In the genomic region with DNA sequence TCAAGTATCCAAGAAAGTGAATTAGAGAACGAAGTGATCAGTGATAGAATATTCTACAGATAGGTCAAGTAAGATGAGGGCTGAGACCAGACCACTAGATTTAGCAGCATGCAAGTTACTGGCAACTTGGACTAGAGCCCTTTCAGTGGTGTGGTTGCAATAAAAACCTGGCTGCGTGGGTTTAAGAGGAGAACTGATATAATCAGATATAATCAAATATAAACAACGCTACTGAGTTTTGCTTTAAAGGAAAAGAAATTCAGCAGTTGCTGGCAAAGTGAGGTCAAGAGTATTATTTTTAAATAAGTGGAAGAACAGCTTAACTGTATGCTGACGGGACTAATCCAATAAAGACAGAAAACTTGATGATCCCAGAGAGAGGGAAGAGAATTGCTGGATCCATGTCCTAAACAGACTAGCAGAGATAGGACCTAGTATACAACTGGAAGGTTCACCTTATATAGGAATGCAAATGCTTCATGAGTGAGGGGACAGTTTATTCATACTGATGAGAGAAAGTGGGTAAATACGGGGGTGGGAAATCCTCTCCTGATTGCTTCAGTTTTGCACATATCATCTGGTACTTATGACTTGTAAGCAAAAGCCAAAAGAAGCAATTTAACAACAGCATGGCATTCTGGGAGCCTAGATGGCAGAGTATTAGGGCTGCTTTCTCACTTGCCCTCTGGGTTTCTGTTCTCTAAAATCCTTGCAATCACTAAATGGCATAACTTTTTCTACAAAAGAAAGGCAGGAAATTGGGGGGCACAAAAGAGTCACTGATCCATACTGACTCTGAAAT, we compare ENCODE assay signal across 12 cellular contexts.
DNase-seq lines count a peak whose midpoint lies in the region; ATAC-seq, FAIRE-seq and TF ChIP-seq lines count a peak whose summit lies in the region.
"Had no signal": no experiment of that assay in that cellular context is flagged by ENCODE, and none has a peak within 500 bp of the region (broad histone marks: within the 10 kb centered on the region; RNA-seq: fewer than 3 reads in every experiment).

No MANE protein-coding gene starts in this region.

- peak overlapping the region; percentile 59 for H3K4me2 ChIP-seq in astrocyte (ENCODE audit: low read length)

- H3K4me1 ChIP-seq in astrocyte (ENCODE audit: insufficient read depth, low read length) (peaks cover 17% of the 10 kb centered on the region), upper lobe of right lung (peaks cover 17% of the 10 kb centered on the region)

- peak overlapping the region; percentile 34 for H3K27ac Mint-ChIP-seq in activated naive CD8-positive, alpha-beta T cell treated with anti-CD3 and anti-CD28 coated beads, Interleukin-2, amount 50 U/mL, for 24 hours
- no peak overlapping the region for H3K27ac Mint-ChIP-seq in activated naive CD8-positive, alpha-beta T cell treated with anti-CD3 and anti-CD28 coated beads for 36 hours
- H3K27ac Mint-ChIP-seq in astrocyte (ENCODE audit: unreplicated experiment): no peak overlapping the region
- H3K27ac Mint-ChIP-seq: activated B cell treated with CpG ODN at 0.5 μM for 24 hours, naive B cell had no signal

- TF ChIP-seq CTCF in astrocyte (IDR thresholded peaks at IDR 0.05; ENCODE audit: insufficient read depth, low read depth, low read length): no peak
- TF ChIP-seq CTCF in upper lobe of right lung (IDR thresholded peaks at IDR 0.05): no peak
- no peak for TF ChIP-seq CTCF in GM13977 (IDR thresholded peaks at IDR 0.05; ENCODE audit: extremely low read depth, insufficient read depth, missing control alignments)

- H3K4me1 Mint-ChIP-seq in activated naive CD8-positive, alpha-beta T cell treated with anti-CD3 and anti-CD28 coated beads, Interleukin-2, amount 50 U/mL, for 24 hours: peaks cover 22% of the 10 kb centered on the region
- peaks cover 20% of the 10 kb centered on the region for H3K4me1 Mint-ChIP-seq in activated naive CD8-positive, alpha-beta T cell treated with anti-CD3 and anti-CD28 coated beads for 36 hours
- peaks cover 24% of the 10 kb centered on the region for H3K4me1 Mint-ChIP-seq in astrocyte (ENCODE audit: low read depth, unreplicated experiment)

- no peaks in the 10 kb centered on the region for H3K36me3 ChIP-seq in astrocyte (ENCODE audit: insufficient read depth, low read length)
- no peaks in the 10 kb centered on the region for H3K36me3 ChIP-seq in upper lobe of right lung

- H3K27me3 ChIP-seq in astrocyte (ENCODE audit: insufficient read depth, low read length) (no peaks in the 10 kb centered on the region), upper lobe of right lung (no peaks in the 10 kb centered on the region)

- peaks cover 61% of the 10 kb centered on the region for H4K20me1 ChIP-seq in astrocyte (ENCODE audit: insufficient read depth, low read length)

- intact Hi-C loops in upper lobe of right lung (cut with DNase I): no loop called here

- no peaks in the 10 kb centered on the region for H3K27me3 Mint-ChIP-seq in activated naive CD8-positive, alpha-beta T cell treated with anti-CD3 and anti-CD28 coated beads, Interleukin-2, amount 50 U/mL, for 24 hours
- no peaks in the 10 kb centered on the region for H3K27me3 Mint-ChIP-seq in activated naive CD8-positive, alpha-beta T cell treated with anti-CD3 and anti-CD28 coated beads for 36 hours
- no peaks in the 10 kb centered on the region for H3K27me3 Mint-ChIP-seq in astrocyte (ENCODE audit: low read depth, unreplicated experiment)
- H3K27me3 Mint-ChIP-seq: activated B cell treated with CpG ODN at 0.5 μM for 24 hours; naive B cell; stimulated activated naive CD8-positive, alpha-beta T cell treated with anti-CD3 and anti-CD28 coated beads, Interleukin-15, amount 100 ng/mL, for 72 hours had no signal

- peaks cover 67% of the 10 kb centered on the region for H3K79me2 ChIP-seq in astrocyte (ENCODE audit: insufficient read depth, low read length)

- no peaks in the 10 kb centered on the region for H3K36me3 Mint-ChIP-seq in activated naive CD8-positive, alpha-beta T cell treated with anti-CD3 and anti-CD28 coated beads, Interleukin-2, amount 50 U/mL, for 24 hours (ENCODE audit: low read depth)
- no peaks in the 10 kb centered on the region for H3K36me3 Mint-ChIP-seq in activated naive CD8-positive, alpha-beta T cell treated with anti-CD3 and anti-CD28 coated beads for 36 hours
- no peaks in the 10 kb centered on the region for H3K36me3 Mint-ChIP-seq in astrocyte (ENCODE audit: low read depth, unreplicated experiment)
- H3K36me3 Mint-ChIP-seq: naive B cell had no signal

- FAIRE-seq in astrocyte (lab: Jason Lieb, UNC): no peak
- FAIRE-seq: H1 had no signal

- H3K4me3 ChIP-seq in astrocyte (ENCODE audit: insufficient read depth, low read depth, low read length) (no peak overlapping the region), upper lobe of right lung (no peak overlapping the region)

- no peak overlapping the region for H3K4me3 Mint-ChIP-seq in activated naive CD8-positive, alpha-beta T cell treated with anti-CD3 and anti-CD28 coated beads, Interleukin-2, amount 50 U/mL, for 24 hours
- no peak overlapping the region for H3K4me3 Mint-ChIP-seq in activated naive CD8-positive, alpha-beta T cell treated with anti-CD3 and anti-CD28 coated beads for 36 hours
- no peak overlapping the region for H3K4me3 Mint-ChIP-seq in astrocyte (ENCODE audit: unreplicated experiment)
- H3K4me3 Mint-ChIP-seq: activated B cell treated with CpG ODN at 0.5 μM for 24 hours; naive B cell; stimulated activated naive CD8-positive, alpha-beta T cell treated with anti-CD3 and anti-CD28 coated beads, Interleukin-15, amount 100 ng/mL, for 72 hours had no signal

- no peak overlapping the region for H2AFZ ChIP-seq in astrocyte (ENCODE audit: low read depth, low read length)

- H3K9me3 Mint-ChIP-seq in activated naive CD8-positive, alpha-beta T cell treated with anti-CD3 and anti-CD28 coated beads, Interleukin-2, amount 50 U/mL, for 24 hours: no peaks in the 10 kb centered on the region
- no peaks in the 10 kb centered on the region for H3K9me3 Mint-ChIP-seq in activated naive CD8-positive, alpha-beta T cell treated with anti-CD3 and anti-CD28 coated beads for 36 hours
- H3K9me3 Mint-ChIP-seq in astrocyte (ENCODE audit: unreplicated experiment): no peaks in the 10 kb centered on the region
- H3K9me3 Mint-ChIP-seq: activated B cell treated with CpG ODN at 0.5 μM for 24 hours; naive B cell; stimulated activated naive CD8-positive, alpha-beta T cell treated with anti-CD3 and anti-CD28 coated beads, Interleukin-15, amount 100 ng/mL, for 72 hours had no signal

- in situ Hi-C loops in GM13977 (cut with MboI; ENCODE audit: low pct_unique_long_range_greater_than_20kb, low sequenced_read_pairs, unreplicated experiment): no loop called here

- H3K9me3 ChIP-seq in astrocyte (ENCODE audit: insufficient read depth, low read depth, low read length): no peaks in the 10 kb centered on the region
- H3K9me3 ChIP-seq in upper lobe of right lung: no peaks in the 10 kb centered on the region

- no peak for ATAC-seq in activated naive CD8-positive, alpha-beta T cell treated with anti-CD3 and anti-CD28 coated beads, Interleukin-2, amount 50 U/mL, for 24 hours
- ATAC-seq in upper lobe of right lung (no peak), HG03571 (IDR thresholded peaks at IDR 0.05; ENCODE audit: unreplicated experiment) (no peak), HG02623 (IDR thresholded peaks at IDR 0.05; ENCODE audit: unreplicated experiment) (no peak)
- ATAC-seq: stimulated activated naive CD8-positive, alpha-beta T cell treated with anti-CD3 and anti-CD28 coated beads, Interleukin-15, amount 100 ng/mL, for 72 hours had no signal

- no peak for DNase-seq in activated naive CD8-positive, alpha-beta T cell treated with anti-CD3 and anti-CD28 coated beads, Interleukin-2, amount 50 U/mL, for 24 hours
- no peak for DNase-seq in activated naive CD8-positive, alpha-beta T cell treated with anti-CD3 and anti-CD28 coated beads for 36 hours
- DNase-seq in astrocyte (ENCODE audit: low read depth) (peak; percentile 51), lung microvascular endothelial cell (ENCODE audit: low read depth in 2 of 2) (peak; percentile 17 to 28), upper lobe of right lung (no peak), GM13977 (ENCODE audit: low spot score) (no peak)
- DNase-seq: activated B cell treated with CpG ODN at 0.5 μM for 24 hours; naive B cell; stimulated activated naive CD8-positive, alpha-beta T cell treated with anti-CD3 and anti-CD28 coated beads, Interleukin-15, amount 100 ng/mL, for 72 hours had no signal

- H3K27ac ChIP-seq in astrocyte (ENCODE audit: low read depth, low read length) (no peak overlapping the region), upper lobe of right lung (peak overlapping the region; percentile 17)

- H3K9ac ChIP-seq in astrocyte (ENCODE audit: low read length): no peak overlapping the region

Comparison
In these comparisons a context has a peak if more than half of its experiments do, and no peak if none do; other contexts are left out.
1. DNase-seq: peak in astrocyte (single experiment) and lung microvascular endothelial cell (2 of 2); none in activated naive CD8-positive, alpha-beta T cell treated with anti-CD3 and anti-CD28 coated beads, Interleukin-2, amount 50 U/mL, for 24 hours (single experiment), activated naive CD8-positive, alpha-beta T cell treated with anti-CD3 and anti-CD28 coated beads for 36 hours (single experiment), upper lobe of right lung (single experiment) and GM13977 (single experiment).